ENCODE assay signal across 19 cellular contexts in genomic region chr17:2022647-2023046, GRCh38. TPM values are rescaled to one million over a fixed set of nuclear protein-coding genes. Genes with fewer than 3 reads are reported as not detected.
DNase-seq lines count a peak whose midpoint lies in the region; ATAC-seq and TF ChIP-seq lines count a peak whose summit lies in the region.
"Had no signal": no experiment of that assay in that cellular context is flagged by ENCODE, and none has a peak within 500 bp of the region (broad histone marks: within the 10 kb centered on the region; RNA-seq: fewer than 3 reads in every experiment).

No MANE protein-coding gene starts in this region.

- no peak for DNase-seq in CD4-positive, alpha-beta memory T cell
- peak; percentile 62 for DNase-seq in Jurkat, Clone E6-1 (ENCODE audit: low read depth, low spot score)
- DNase-seq in NCI-H2227 (lab: John Stamatoyannopoulos, UW; ENCODE audit: unreplicated experiment) = no peak
- DNase-seq in foreskin melanocyte = no peak
- DNase-seq in colonic mucosa = no peak
- DNase-seq: activated naive CD4-positive, alpha-beta T cell treated with anti-CD3 and anti-CD28 coated beads for 36 hours; brain microvascular endothelial cell; DMS79; left ventricle myocardium inferior; NCI-H1436 treated with DMSO at 0.1 percent for 48 hours; SW 1271 had no signal

- no peaks in the 10 kb centered on the region for H3F3A ChIP-seq in neural cell (ENCODE audit: insufficient read depth, low read length, poor library complexity, severe bottlenecking)

- H4K20me1 ChIP-seq in neural cell (ENCODE audit: insufficient read depth) = no peaks in the 10 kb centered on the region

- no peak overlapping the region for H2AFZ ChIP-seq in neural cell (ENCODE audit: low read depth, low read length)

- peaks cover 24% of the 10 kb centered on the region for H3K4me1 ChIP-seq in CD4-positive, alpha-beta memory T cell (ENCODE audit: insufficient read depth, low read length)
- H3K4me1 ChIP-seq in colonic mucosa = peaks cover 7% of the 10 kb centered on the region

- no peaks in the 10 kb centered on the region for H3K9me2 ChIP-seq in neural cell (ENCODE audit: insufficient read depth, low read length)

- TF ChIP-seq EP300 in neural cell (conservative IDR thresholded peaks at IDR 0.05; ENCODE audit: poor library complexity, severe bottlenecking) = no peak

- H3K9me3 ChIP-seq in CD4-positive, alpha-beta memory T cell (ENCODE audit: control insufficient read depth in 1 of 2, low read length in 2 of 2) = no peaks in the 10 kb centered on the region
- H3K9me3 ChIP-seq in neural cell (ENCODE audit: low read length) (no peaks in the 10 kb centered on the region), colonic mucosa (no peaks in the 10 kb centered on the region)
- H3K9me3 ChIP-seq: gastroesophageal sphincter, left ventricle myocardium inferior, upper lobe of left lung had no signal

- no peak for TF ChIP-seq RAD21 in neural cell (conservative IDR thresholded peaks at IDR 0.05)

- H3K9ac ChIP-seq in neural cell (ENCODE audit: low read length) (no peak overlapping the region), colonic mucosa (ENCODE audit: low read depth in 2 of 2, low read length in 2 of 2) (no peak overlapping the region)

- peak overlapping the region in 4 of 7 donors; percentile 23 to 73 (median 63) for H3K27ac Mint-ChIP-seq in CD4-positive, alpha-beta memory T cell
- H3K27ac Mint-ChIP-seq: activated naive CD4-positive, alpha-beta T cell treated with anti-CD3 and anti-CD28 coated beads for 36 hours; dendritic cell treated with granulocyte-macrophage colony-stimulating factor and Interleukin-4, amounts not matched to agents 40 ng/mL and 50 ng/mL, for 4 days; stimulated activated memory B cell treated with anti-CD40 and anti-IgM and Interleukin-4, amounts not matched to agents 10 μg/mL and 1 μg/mL and 100 μg/mL, for 72 hours had no signal

- no peaks in the 10 kb centered on the region for H3K36me3 Mint-ChIP-seq in CD4-positive, alpha-beta memory T cell
- H3K36me3 Mint-ChIP-seq: stimulated activated memory B cell treated with anti-CD40 and anti-IgM and Interleukin-4, amounts not matched to agents 10 μg/mL and 1 μg/mL and 100 μg/mL, for 72 hours had no signal

- no peak overlapping the region for H3K4me2 ChIP-seq in neural cell (ENCODE audit: low read length)

- H3K4me3 Mint-ChIP-seq in CD4-positive, alpha-beta memory T cell = peak overlapping the region in 7 of 8 donors; percentile 20 to 69 (median 53)

- POLR2A ChIA-PET in CD4-positive, alpha-beta memory T cell (lab: Charles Lee; ENCODE audit: partially characterized antibody) = interaction anchor here (0.7 to 1.4 kb wide), 2 partner anchors 19 to 305 kb away, joined by 3 to 5 read pairs; partner anchors contain the start of gene OVCA2

- H3K79me2 ChIP-seq in neural cell (replicated peaks; ENCODE audit: insufficient read depth, low read length) = no peaks in the 10 kb centered on the region

- H3K9me3 Mint-ChIP-seq in CD4-positive, alpha-beta memory T cell = peaks cover 0 to 2% (median 0%) of the 10 kb centered on the region in 8 donors
- H3K9me3 Mint-ChIP-seq: activated naive CD4-positive, alpha-beta T cell treated with anti-CD3 and anti-CD28 coated beads for 36 hours; dendritic cell treated with granulocyte-macrophage colony-stimulating factor and Interleukin-4, amounts not matched to agents 40 ng/mL and 50 ng/mL, for 4 days; stimulated activated memory B cell treated with anti-CD40 and anti-IgM and Interleukin-4, amounts not matched to agents 10 μg/mL and 1 μg/mL and 100 μg/mL, for 72 hours had no signal

- H3K4me1 Mint-ChIP-seq in CD4-positive, alpha-beta memory T cell = peaks cover 7 to 29% (median 15%) of the 10 kb centered on the region in 4 donors

- TF ChIP-seq CTCF in neural cell (IDR thresholded peaks at IDR 0.05; ENCODE audit: poor library complexity, severe bottlenecking) (no peak), colonic mucosa (IDR thresholded peaks at IDR 0.05) (no peak)

- no peak for ATAC-seq in GM18868 (IDR thresholded peaks at IDR 0.05; ENCODE audit: unreplicated experiment)
- ATAC-seq: stimulated activated memory B cell treated with anti-CD40 and anti-IgM and Interleukin-4, amounts not matched to agents 10 μg/mL and 1 μg/mL and 100 μg/mL, for 72 hours had no signal

- intact Hi-C loops in CD4-positive, alpha-beta memory T cell (cut with micrococcal nuclease) = loop anchor here (5.0 to 10.0 kb wide), 2 partner anchors 118 to 150 kb away; no protein-coding TSS in a partner anchor
- intact Hi-C loops in colonic mucosa (cut with DNase I) = no loop called here

- H3K27ac ChIP-seq in CD4-positive, alpha-beta memory T cell (ENCODE audit: low read depth, low read length) = no peak overlapping the region
- peak overlapping the region; percentile 19 for H3K27ac ChIP-seq in angular gyrus (ENCODE audit: low read depth, low read length)
- peak overlapping the region; percentile 34 for H3K27ac ChIP-seq in neural cell (ENCODE audit: low read length)
- no peak overlapping the region for H3K27ac ChIP-seq in colonic mucosa
- H3K27ac ChIP-seq: brain microvascular endothelial cell, gastroesophageal sphincter, left ventricle myocardium inferior had no signal

- H3K27me3 Mint-ChIP-seq in CD4-positive, alpha-beta memory T cell = peaks cover 8 to 12% of the 10 kb centered on the region in 2 donors

- H3K4me3 ChIP-seq in CD4-positive, alpha-beta memory T cell (ENCODE audit: low read length in 2 of 2) = no peak overlapping the region
- peak overlapping the region; percentile 15 for H3K4me3 ChIP-seq in Jurkat, Clone E6-1 (ENCODE audit: low read length)
- peak overlapping the region; percentile 90 for H3K4me3 ChIP-seq in neural cell (ENCODE audit: low read length)
- H3K4me3 ChIP-seq in colonic mucosa = no peak overlapping the region
- H3K4me3 ChIP-seq: gastroesophageal sphincter, left ventricle myocardium inferior had no signal

- no peaks in the 10 kb centered on the region for H3K27me3 ChIP-seq in CD4-positive, alpha-beta memory T cell (ENCODE audit: insufficient read depth, low read length)
- peaks cover 24% of the 10 kb centered on the region for H3K27me3 ChIP-seq in neural cell (ENCODE audit: insufficient read depth, low read depth, low read length)
- peaks cover 44% of the 10 kb centered on the region for H3K27me3 ChIP-seq in colonic mucosa

- no peaks in the 10 kb centered on the region for H3K36me3 ChIP-seq in CD4-positive, alpha-beta memory T cell (ENCODE audit: insufficient read depth, low read length)
- H3K36me3 ChIP-seq in neural cell (ENCODE audit: insufficient read depth, low read length) (no peaks in the 10 kb centered on the region), colonic mucosa (no peaks in the 10 kb centered on the region)
- H3K36me3 ChIP-seq: brain microvascular endothelial cell, gastroesophageal sphincter, left ventricle myocardium inferior, upper lobe of left lung had no signal

- CTCF ChIA-PET in CD4-positive, alpha-beta memory T cell (lab: Charles Lee; ENCODE audit: partially characterized antibody) = no interaction called here

TF ChIP-seq in neural cell, 6 proteins besides CTCF, POLR2A, EP300 and RAD21 (continues in another document):
- TF ChIP-seq SMC3 (conservative IDR thresholded peaks at IDR 0.05; ENCODE audit: poor library complexity) (no peak), POLR2AphosphoS5 (IDR thresholded peaks at IDR 0.05) (no peak), REST (IDR thresholded peaks at IDR 0.05; ENCODE audit: borderline replicate concordance) (no peak)

RNA-seq across cellular contexts. Expression of gene RTN4RL1, which starts 2.5 kb away (rescaled TPM):
- total RNA-seq in CD4-positive, alpha-beta memory T cell = under 1 TPM; 0.30 to 0.47 TPM
- 1 to 10 TPM in 1 of 2 donors, under 1 TPM in 1; 0.27 to 2.0 TPM for polyA plus RNA-seq in CD4-positive, alpha-beta memory T cell
- polyA plus RNA-seq in Jurkat, Clone E6-1 (2012; ENCODE audit: insufficient read depth, insufficient read length) = 4.6 TPM
- 6.6 and 8.1 TPM in 2 replicates for polyA plus RNA-seq in neural cell
- polyA minus RNA-seq in neural cell = 11.9 TPM in 2 replicates
- under 1 TPM; 0.32 to 0.37 TPM for total RNA-seq in colonic mucosa
- total RNA-seq: epithelial cell of proximal tubule had no signal

RNA-seq across cellular contexts. Expression of gene DPH1, which starts 7.3 kb away (rescaled TPM):
- 10 to 100 TPM; 76.6 to 95.8 TPM for total RNA-seq in CD4-positive, alpha-beta memory T cell
- polyA plus RNA-seq in CD4-positive, alpha-beta memory T cell = 10 to 100 TPM; 30.8 to 39.8 TPM
- polyA plus RNA-seq in Jurkat, Clone E6-1 (2012; ENCODE audit: insufficient read depth, insufficient read length) = 21.1 TPM
- polyA plus RNA-seq in neural cell = 42.1 and 44.8 TPM in 2 replicates
- 22.6 and 28.5 TPM in 2 replicates for polyA minus RNA-seq in neural cell
- 10 to 100 TPM; 22.7 to 34.4 TPM for total RNA-seq in colonic mucosa

RNA-seq across cellular contexts. Expression of gene OVCA2, which starts 19.2 kb away (rescaled TPM):
- 10 to 100 TPM; 27.9 to 36.7 TPM for total RNA-seq in CD4-positive, alpha-beta memory T cell
- polyA plus RNA-seq in CD4-positive, alpha-beta memory T cell = 10 to 100 TPM; 49.6 to 90.3 TPM
- polyA plus RNA-seq in Jurkat, Clone E6-1 (2012; ENCODE audit: insufficient read depth, insufficient read length) = 20.8 TPM
- 48.6 and 54.4 TPM in 2 replicates for polyA plus RNA-seq in neural cell
- polyA minus RNA-seq in neural cell = 28.4 and 31.9 TPM in 2 replicates
- total RNA-seq in colonic mucosa = 10 to 100 TPM; 41.0 to 49.8 TPM

RNA-seq across cellular contexts. Expression of gene HIC1, which starts 32.3 kb away (rescaled TPM):
- 1 to 10 TPM; 4.9 to 5.2 TPM for total RNA-seq in CD4-positive, alpha-beta memory T cell
- 1 to 10 TPM in 1 of 2 donors, under 1 TPM in 1; 0.39 to 1.6 TPM for polyA plus RNA-seq in CD4-positive, alpha-beta memory T cell
- 2.7 TPM for polyA plus RNA-seq in Jurkat, Clone E6-1 (2012; ENCODE audit: insufficient read depth, insufficient read length)
- polyA plus RNA-seq in neural cell = 1.7 and 2.8 TPM in 2 replicates
- polyA minus RNA-seq in neural cell = 3.8 and 6.1 TPM in 2 replicates
- 10 to 100 TPM in 1 of 2 donors, 1 to 10 TPM in 1; 7.0 to 11.2 TPM for total RNA-seq in colonic mucosa

Comparison
In these comparisons a context has a peak if more than half of its experiments do, and no peak if none do; other contexts are left out.
1. H3K27ac ChIP-seq: peak in angular gyrus (single experiment) and neural cell (single experiment); none in CD4-positive, alpha-beta memory T cell (single experiment) and colonic mucosa (single experiment).
2. H3K4me3 ChIP-seq: peak in Jurkat, Clone E6-1 (single experiment) and neural cell (single experiment); none in CD4-positive, alpha-beta memory T cell (0 of 2) and colonic mucosa (single experiment).